Comparison of ENCODE assay signal across 16 cellular contexts in genomic region chr12:46550266-46550879, GRCh38.
A peak's percentile ranks its signal among the peaks of the same experiment; 100 is the strongest.
DNase-seq lines count a peak whose midpoint lies in the region; TF ChIP-seq lines count a peak whose summit lies in the region.
"Had no signal": no experiment of that assay in that cellular context is flagged by ENCODE, and none has a peak within 500 bp of the region (broad histone marks: within the 10 kb centered on the region; RNA-seq: fewer than 3 reads in every experiment).

No MANE protein-coding gene starts in this region.

- no peaks in the 10 kb centered on the region for H3K27me3 Mint-ChIP-seq in activated CD4-positive, alpha-beta T cell treated with anti-CD3 and anti-CD28 coated beads, Interleukin-2, amount 10 ng/mL, durations not matched to agents 24 days and 14 days
- no peaks in the 10 kb centered on the region for H3K27me3 Mint-ChIP-seq in activated naive CD8-positive, alpha-beta T cell treated with anti-CD3 and anti-CD28 coated beads for 36 hours

- H3K36me3 Mint-ChIP-seq in activated CD4-positive, alpha-beta T cell treated with anti-CD3 and anti-CD28 coated beads, Interleukin-2, amount 10 ng/mL, durations not matched to agents 24 days and 14 days (ENCODE audit: low read depth): peaks cover 16% of the 10 kb centered on the region
- peaks cover 29% of the 10 kb centered on the region for H3K36me3 Mint-ChIP-seq in activated naive CD8-positive, alpha-beta T cell treated with anti-CD3 and anti-CD28 coated beads for 36 hours

- H3K27me3 ChIP-seq in osteoblast (ENCODE audit: insufficient read depth, low read length): no peaks in the 10 kb centered on the region
- H3K27me3 ChIP-seq: heart left ventricle, right lobe of liver, transverse colon had no signal

- no peaks in the 10 kb centered on the region for H3K9me3 ChIP-seq in osteoblast (ENCODE audit: low read depth, low read length)
- H3K9me3 ChIP-seq: heart left ventricle, right lobe of liver, transverse colon had no signal

- H3K4me1 ChIP-seq in osteoblast (ENCODE audit: insufficient read depth, low read length): peaks cover 62% of the 10 kb centered on the region
- H3K4me1 ChIP-seq: right lobe of liver had no signal

- peaks cover 65% of the 10 kb centered on the region for H3K4me1 Mint-ChIP-seq in activated CD4-positive, alpha-beta T cell treated with anti-CD3 and anti-CD28 coated beads, Interleukin-2, amount 10 ng/mL, durations not matched to agents 24 days and 14 days
- peaks cover 56% of the 10 kb centered on the region for H3K4me1 Mint-ChIP-seq in activated naive CD8-positive, alpha-beta T cell treated with anti-CD3 and anti-CD28 coated beads for 36 hours

- peak overlapping the region; percentile 93 for H3K27ac ChIP-seq in osteoblast (ENCODE audit: low read depth, low read length)
- H3K27ac ChIP-seq: heart left ventricle, right lobe of liver, transverse colon had no signal

- H3K4me3 Mint-ChIP-seq in activated CD4-positive, alpha-beta T cell treated with anti-CD3 and anti-CD28 coated beads, Interleukin-2, amount 10 ng/mL, durations not matched to agents 24 days and 14 days: peak overlapping the region; percentile 86
- peak overlapping the region; percentile 70 for H3K4me3 Mint-ChIP-seq in activated naive CD8-positive, alpha-beta T cell treated with anti-CD3 and anti-CD28 coated beads for 36 hours

- DNase-seq in activated CD4-positive, alpha-beta T cell treated with anti-CD3 and anti-CD28 coated beads, Interleukin-2, amount 10 ng/mL, durations not matched to agents 24 days and 14 days: no peak
- no peak for DNase-seq in activated CD4-positive, alpha-beta T cell treated with anti-CD3 and anti-CD28 coated beads for 1 hour
- DNase-seq in NB4 (ENCODE audit: low read depth): no peak
- no peak for DNase-seq in activated naive CD8-positive, alpha-beta T cell treated with anti-CD3 and anti-CD28 coated beads for 36 hours
- DNase-seq in osteoblast (ENCODE audit: insufficient read length, low spot score, missing footprints): no peak
- DNase-seq in NCI-H526 (lab: John Stamatoyannopoulos, UW): no peak
- no peak for DNase-seq in activated effector memory CD4-positive, alpha-beta T cell treated with Interleukin-2 at 50 U/mL for 16 hours
- DNase-seq in activated CD4-positive, CD25-positive, alpha-beta regulatory T cell treated with anti-CD3 and anti-CD28 coated beads, Interleukin-2, amount 50 U/mL, for 72 hours: no peak
- DNase-seq: ACHN; CD8-positive, alpha-beta memory T cell; cortex of kidney; heart left ventricle; kidney; NCI-H1694; right lobe of liver; transverse colon had no signal

- no peaks in the 10 kb centered on the region for H3K36me3 ChIP-seq in osteoblast (ENCODE audit: insufficient read depth, low read length)
- H3K36me3 ChIP-seq: heart left ventricle, right lobe of liver, transverse colon had no signal

- H3K4me2 ChIP-seq in osteoblast (ENCODE audit: insufficient read depth, low read length): peak overlapping the region; percentile 55

- no peaks in the 10 kb centered on the region for H3K79me2 ChIP-seq in osteoblast (ENCODE audit: insufficient read depth, low read length)

- intact Hi-C loops in activated CD4-positive, alpha-beta T cell treated with anti-CD3 and anti-CD28 coated beads, Interleukin-2, amount 10 ng/mL, durations not matched to agents 24 days and 14 days (cut with micrococcal nuclease): loop anchor here (1.0 to 10.0 kb wide), 3 partner anchors 33 to 1024 kb away; partner anchors contain the start of gene SLC38A2

- H3K4me3 ChIP-seq in NB4 (ENCODE audit: low read depth, low read length) (peak overlapping the region; percentile 45), osteoblast (ENCODE audit: insufficient read depth, low read length) (no peak overlapping the region)
- H3K4me3 ChIP-seq: heart left ventricle, right lobe of liver, transverse colon had no signal

- TF ChIP-seq CTCF in NB4 (IDR thresholded peaks at IDR 0.05; ENCODE audit: low read depth, low read length) (no peak), osteoblast (IDR thresholded peaks at IDR 0.05; ENCODE audit: extremely low read depth, low read depth, low read length) (no peak)

- H2AFZ ChIP-seq in osteoblast (ENCODE audit: low read length): peak overlapping the region; percentile 0

- peak overlapping the region; percentile 98 for H3K27ac Mint-ChIP-seq in activated CD4-positive, alpha-beta T cell treated with anti-CD3 and anti-CD28 coated beads, Interleukin-2, amount 10 ng/mL, durations not matched to agents 24 days and 14 days
- peak overlapping the region; percentile 97 for H3K27ac Mint-ChIP-seq in activated naive CD8-positive, alpha-beta T cell treated with anti-CD3 and anti-CD28 coated beads for 36 hours

- peaks cover 9% of the 10 kb centered on the region for H3K9me3 Mint-ChIP-seq in activated CD4-positive, alpha-beta T cell treated with anti-CD3 and anti-CD28 coated beads, Interleukin-2, amount 10 ng/mL, durations not matched to agents 24 days and 14 days
- peaks cover 11% of the 10 kb centered on the region for H3K9me3 Mint-ChIP-seq in activated naive CD8-positive, alpha-beta T cell treated with anti-CD3 and anti-CD28 coated beads for 36 hours
- H3K9me3 Mint-ChIP-seq: CD8-positive, alpha-beta memory T cell had no signal

- TF ChIP-seq POLR2A in NB4 (IDR thresholded peaks at IDR 0.05; ENCODE audit: extremely low read depth, insufficient read length): no peak

- H4K20me1 ChIP-seq in osteoblast (ENCODE audit: insufficient read depth, low read length): no peaks in the 10 kb centered on the region
